In the genomic region with DNA sequence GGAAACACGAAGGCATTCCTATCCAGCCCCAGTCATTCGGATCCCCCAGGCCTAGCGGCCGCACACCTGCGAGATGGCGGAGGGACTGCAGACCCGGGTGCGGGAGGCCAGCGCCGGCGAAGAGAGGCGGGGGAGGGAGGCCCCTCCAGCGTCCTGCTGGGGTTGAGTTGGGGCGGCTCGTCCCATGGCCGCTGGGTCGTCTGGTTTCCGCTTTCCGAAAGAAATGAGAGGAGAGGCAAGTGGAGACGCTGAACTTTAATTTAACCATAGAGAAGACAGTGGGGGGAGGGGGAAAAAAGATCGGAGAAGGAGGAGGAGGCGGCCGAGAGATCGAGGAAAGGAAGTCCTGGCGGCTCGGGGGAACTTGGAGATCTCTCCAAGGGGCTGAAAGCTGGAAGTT, we compare ENCODE assay signal across 8 cellular contexts.
DNase-seq lines count a peak whose midpoint lies in the region; ATAC-seq and TF ChIP-seq lines count a peak whose summit lies in the region.
"Not testable (repeated sequence)": the region's sequence is repeated elsewhere in the genome, so short reads cannot be mapped to it uniquely, and the experiment has no call there.

No MANE protein-coding gene starts in this region.

- peak overlapping the region; percentile 72 for H3K4me3 ChIP-seq in ACC112 (ENCODE audit: low read depth, low read length)
- H3K4me3 ChIP-seq in HUES64 (ENCODE audit: low read length), result peak overlapping the region; percentile 44
- H3K4me3 ChIP-seq in dorsolateral prefrontal cortex, result peak overlapping the region in 31 of 59 donors; percentile 7 to 57 (median 38)
- H3K4me3 ChIP-seq in iPS-18c (ENCODE audit: insufficient read depth, low read depth, low read length), result peak overlapping the region; percentile 34; the same call in 1 of the 2 replicates

- CTCF ChIA-PET in WTC11 (lab: Charles Lee); activated naive CD4-positive, alpha-beta T cell treated with anti-CD3 and anti-CD28 coated beads, Interleukin-2, amount 10 ng/mL, durations not matched to agents 7 days and 5 days (lab: Charles Lee): not testable (repeated sequence)

- H3K36me3 ChIP-seq in ACC112 (ENCODE audit: insufficient read depth, low read length); HUES64 (ENCODE audit: insufficient read depth, low read length): not testable (repeated sequence)

- POLR2A ChIA-PET in WTC11 (lab: Charles Lee), result not testable (repeated sequence)

- H3K79me2 ChIP-seq in ACC112 (ENCODE audit: control insufficient read depth, insufficient read depth, low read length, unreplicated experiment), result not testable (repeated sequence)

- H3K4me3 Mint-ChIP-seq in WTC11, result peak overlapping the region; percentile 58
- H3K4me3 Mint-ChIP-seq in activated naive CD4-positive, alpha-beta T cell treated with anti-CD3 and anti-CD28 coated beads, Interleukin-2, amount 10 ng/mL, durations not matched to agents 7 days and 5 days, result peak overlapping the region; percentile 68
- peak overlapping the region; percentile 97 for H3K4me3 Mint-ChIP-seq in natural killer cell

- H3K36me3 Mint-ChIP-seq in WTC11, result peaks cover 34% of the 10 kb centered on the region
- not testable (repeated sequence) for H3K36me3 Mint-ChIP-seq in activated naive CD4-positive, alpha-beta T cell treated with anti-CD3 and anti-CD28 coated beads, Interleukin-2, amount 10 ng/mL, durations not matched to agents 7 days and 5 days; natural killer cell

- 58% methylated on average over 26 of the region's 26 CpGs for WGBS in HUES64

- H3K27me3 ChIP-seq in ACC112 (ENCODE audit: insufficient read depth, low read length); HUES64 (ENCODE audit: insufficient read depth, low read length); dorsolateral prefrontal cortex: not testable (repeated sequence)

- H3K9me3 ChIP-seq in HUES64 (ENCODE audit: insufficient read depth, low read depth, low read length); iPS-18c (ENCODE audit: control insufficient read depth, insufficient read depth, low read length): not testable (repeated sequence)

- H2AFZ ChIP-seq in ACC112 (ENCODE audit: low read length, unreplicated experiment), result peak overlapping the region; percentile 78

- H3K4me1 Mint-ChIP-seq in WTC11, result peaks cover 17% of the 10 kb centered on the region
- H3K4me1 Mint-ChIP-seq in activated naive CD4-positive, alpha-beta T cell treated with anti-CD3 and anti-CD28 coated beads, Interleukin-2, amount 10 ng/mL, durations not matched to agents 7 days and 5 days, result peaks cover 34% of the 10 kb centered on the region
- H3K4me1 Mint-ChIP-seq in natural killer cell, result peaks cover 26 to 55% of the 10 kb centered on the region in 2 donors

- peak; percentile 35 for DNase-seq in WTC11 (ENCODE audit: low spot score)
- peak; percentile 47 for DNase-seq in activated naive CD4-positive, alpha-beta T cell treated with anti-CD3 and anti-CD28 coated beads, Interleukin-2, amount 10 ng/mL, durations not matched to agents 7 days and 5 days
- DNase-seq in dorsolateral prefrontal cortex, result not testable (repeated sequence)
- peak; percentile 43 for DNase-seq in natural killer cell
- peak; percentile 32 for DNase-seq in stimulated activated naive CD8-positive, alpha-beta T cell treated with anti-CD3 and anti-CD28 coated beads, Interleukin-15, Interleukin-2, amounts not matched to agents 100 U/mL and 50 U/mL, for 24 hours

- TF ChIP-seq CTCF in WTC11 (IDR thresholded peaks at IDR 0.05); dorsolateral prefrontal cortex (IDR thresholded peaks at IDR 0.05 in 54 of 56, conservative IDR thresholded peaks at IDR 0.05 in 2 of 56; ENCODE audit: low read depth in 1 of 56, partially characterized antibody in 56 of 56); natural killer cell (IDR thresholded peaks at IDR 0.05): not testable (repeated sequence)

- intact Hi-C loops in dorsolateral prefrontal cortex (cut with DNase I); natural killer cell (cut with micrococcal nuclease): not testable (repeated sequence)

- not testable (repeated sequence) for H3K27ac ChIP-seq in ACC112 (ENCODE audit: low read depth, low read length); HUES64 (ENCODE audit: low read depth, low read length)
- peak overlapping the region in 9 of 59 donors; percentile 26 to 75 (median 53) for H3K27ac ChIP-seq in dorsolateral prefrontal cortex

- not testable (repeated sequence) for H3K4me1 ChIP-seq in ACC112 (ENCODE audit: control insufficient read depth, insufficient read depth, low read length, unreplicated experiment); HUES64 (ENCODE audit: insufficient read depth, low read length)

- H3K27me3 Mint-ChIP-seq in WTC11 (ENCODE audit: low read depth); activated naive CD4-positive, alpha-beta T cell treated with anti-CD3 and anti-CD28 coated beads, Interleukin-2, amount 10 ng/mL, durations not matched to agents 7 days and 5 days; natural killer cell (ENCODE audit: low read depth in 2 of 2): not testable (repeated sequence)

- not testable (repeated sequence) for ATAC-seq in WTC11; stimulated activated naive CD8-positive, alpha-beta T cell treated with anti-CD3 and anti-CD28 coated beads, Interleukin-15, Interleukin-2, amounts not matched to agents 100 U/mL and 50 U/mL, for 24 hours
- peak in 1 of 3 donors; percentile 30 for ATAC-seq in natural killer cell

- not testable (repeated sequence) for H3K9ac ChIP-seq in HUES64 (ENCODE audit: low read depth, low read length)

- H3K9me3 Mint-ChIP-seq in WTC11, result peaks cover 38% of the 10 kb centered on the region
- peaks cover 11% of the 10 kb centered on the region for H3K9me3 Mint-ChIP-seq in activated naive CD4-positive, alpha-beta T cell treated with anti-CD3 and anti-CD28 coated beads, Interleukin-2, amount 10 ng/mL, durations not matched to agents 7 days and 5 days
- not testable (repeated sequence) for H3K9me3 Mint-ChIP-seq in natural killer cell

- not testable (repeated sequence) for H3K27ac Mint-ChIP-seq in WTC11
- H3K27ac Mint-ChIP-seq in activated naive CD4-positive, alpha-beta T cell treated with anti-CD3 and anti-CD28 coated beads, Interleukin-2, amount 10 ng/mL, durations not matched to agents 7 days and 5 days, result peak overlapping the region; percentile 86
- H3K27ac Mint-ChIP-seq in natural killer cell, result peak overlapping the region; percentile 96 to 99
